ENCODE assay signal across 1 cellular context in the genomic region with DNA sequence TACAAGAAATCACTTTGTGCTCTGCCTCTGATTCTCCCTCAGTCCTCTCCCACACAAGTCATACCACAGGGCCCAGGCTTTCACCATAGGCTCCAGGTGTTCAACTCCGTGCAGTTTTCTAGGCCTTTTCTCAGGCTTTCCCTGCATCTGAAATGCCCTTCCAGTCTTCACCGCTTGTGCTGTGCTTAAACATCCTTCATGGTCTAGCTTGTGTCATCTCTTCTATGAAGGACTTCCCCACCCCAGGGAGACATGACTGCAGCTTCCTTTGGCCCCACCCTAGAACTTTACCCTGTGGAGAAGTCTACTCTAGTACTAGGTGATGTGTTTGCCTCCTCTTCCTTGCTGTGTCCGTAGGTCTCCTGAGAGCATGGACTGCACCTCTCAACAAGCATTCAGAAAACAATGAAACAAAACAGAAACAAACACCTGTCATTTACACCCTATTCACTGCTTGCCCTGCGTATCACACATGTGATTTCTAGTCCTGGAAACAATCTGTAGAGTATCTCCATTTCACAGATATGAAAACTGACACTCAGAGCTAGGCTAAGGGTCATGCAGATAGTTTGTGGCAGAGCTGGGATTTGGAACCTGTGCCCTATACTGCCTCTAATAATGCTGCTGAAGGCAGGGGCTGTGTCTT.
TF ChIP-seq lines count a peak whose summit lies in the region.

No MANE protein-coding gene starts in this region.

TF ChIP-seq in K562, 482 proteins besides CTCF, POLR2A, EP300 and RAD21 (continued from another document):
- TF ChIP-seq PTTG1 (tag; IDR thresholded peaks at IDR 0.05; ENCODE audit: low read depth) = no peak
